ENCODE assay signal across 1 cellular context in genomic region chr2:112174383-112174782, GRCh38.
TF ChIP-seq lines count a peak whose summit lies in the region.

No MANE protein-coding gene starts in this region.

TF ChIP-seq in HepG2, 621 proteins besides CTCF, POLR2A, EP300 and RAD21 (continued from another document):
- TF ChIP-seq NCOR1 (IDR thresholded peaks at IDR 0.05; ENCODE audit: borderline replicate concordance, low read length) (no peak), ZFP41 (CRISPR knock-in tag; IDR thresholded peaks at IDR 0.05; ENCODE audit: borderline replicate concordance) (no peak), POGK (CRISPR knock-in tag; conservative IDR thresholded peaks at IDR 0.05) (no peak)
